Comparison of ENCODE assay signal across 1 cellular context in genomic region chr2:233418761-233419625, GRCh38.
TF ChIP-seq lines count a peak whose summit lies in the region.

No MANE protein-coding gene starts in this region.

TF ChIP-seq in GM12878, 131 proteins besides CTCF, POLR2A, EP300 and RAD21 (continued from another document):
- TF ChIP-seq CUX1 (IDR thresholded peaks at IDR 0.05; ENCODE audit: insufficient replicate concordance, low read depth, low read length) (peak; percentile 38), MEF2A (IDR thresholded peaks at IDR 0.05; ENCODE audit: insufficient read depth, low read depth, low read length) (0 out of 2 replicates have a peak, but pooled peaks have one; percentile 37), STAT3 (IDR thresholded peaks at IDR 0.05; ENCODE audit: low read depth, low read length) (no peak), ZBED1 (IDR thresholded peaks at IDR 0.05; ENCODE audit: borderline replicate concordance) (no peak), PAX5 (IDR thresholded peaks at IDR 0.05; ENCODE audit: borderline replicate concordance, low read depth, low read length) (no peak), IRF5 (IDR thresholded peaks at IDR 0.05; ENCODE audit: borderline replicate concordance) (no peak), SMARCA5 (IDR thresholded peaks at IDR 0.05) (peak; percentile 49; the same call in 1 of the 2 replicates), MXI1 (IDR thresholded peaks at IDR 0.05; ENCODE audit: low read depth, low read length) (no peak), TAF1 (IDR thresholded peaks at IDR 0.05; ENCODE audit: borderline replicate concordance, low read depth, low read length) (no peak), BHLHE40 (IDR thresholded peaks at IDR 0.05; ENCODE audit: borderline replicate concordance in 1 of 2, low read depth in 2 of 2, low read length in 1 of 2) (peak in 1 of 2 experiments; percentile 22; a peak in 1 of 4 replicates), GABPA (IDR thresholded peaks at IDR 0.05; ENCODE audit: low read depth) (peak; percentile 35; the same call in 1 of the 2 replicates), ETV6 (conservative IDR thresholded peaks at IDR 0.05 in 1 of 2, IDR thresholded peaks at IDR 0.05 in 1 of 2; ENCODE audit: borderline replicate concordance in 1 of 2, low read depth in 1 of 2) (no peak; a peak in 1 of 4 replicates), RUNX3 (IDR thresholded peaks at IDR 0.05; ENCODE audit: low read length) (peak; percentile 39), SREBF1 (IDR thresholded peaks at IDR 0.05; ENCODE audit: low read length) (no peak), IKZF2 (IDR thresholded peaks at IDR 0.05) (peak; percentile 77 to 80), SP1 (IDR thresholded peaks at IDR 0.05; ENCODE audit: low read depth, low read length) (peak; percentile 23), ZNF622 (IDR thresholded peaks at IDR 0.05) (no peak)
TF ChIP-seq in GM12878: peak in this region for 23.
